In the genomic region with DNA sequence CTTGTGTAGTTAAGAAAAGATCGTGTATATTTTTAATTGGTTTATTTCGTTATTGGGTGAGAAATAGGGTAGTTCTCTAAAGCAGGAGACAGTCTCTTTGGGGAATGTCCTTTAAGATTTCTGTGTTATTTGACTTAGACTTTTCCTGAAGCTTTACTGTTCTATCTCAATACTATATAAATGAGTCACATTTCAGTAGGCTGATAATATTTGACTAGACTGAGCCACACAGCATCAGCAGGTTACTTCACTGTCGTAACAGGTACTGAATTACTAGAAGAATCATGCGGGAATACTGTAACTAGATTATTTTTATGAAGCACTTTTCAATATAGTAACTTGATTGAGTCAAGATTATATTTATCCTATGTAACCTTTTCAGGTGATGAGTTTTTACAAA, we compare ENCODE assay signal across 8 cellular contexts. TPM values are rescaled to one million over a fixed set of nuclear protein-coding genes. Genes with fewer than 3 reads are reported as not detected.
DNase-seq lines count a peak whose midpoint lies in the region; ATAC-seq and TF ChIP-seq lines count a peak whose summit lies in the region.

No MANE protein-coding gene starts in this region.

- H3K27me3 Mint-ChIP-seq in activated CD8-positive, alpha-beta T cell treated with anti-CD3 and anti-CD28 coated beads for 36 hours = no peaks in the 10 kb centered on the region

- H3K4me3 Mint-ChIP-seq in activated CD8-positive, alpha-beta T cell treated with anti-CD3 and anti-CD28 coated beads for 36 hours = peak overlapping the region; percentile 93

- WGBS in upper lobe of left lung, 2 donors = 53 to 61% methylated on average over 4 of the region's 4 CpGs

- no peaks in the 10 kb centered on the region for H3K27me3 ChIP-seq in cardiac muscle cell
- no peaks in the 10 kb centered on the region for H3K27me3 ChIP-seq in kidney epithelial cell (ENCODE audit: control insufficient read depth, insufficient read depth, low read length)
- no peaks in the 10 kb centered on the region for H3K27me3 ChIP-seq in upper lobe of left lung

- no peak for TF ChIP-seq EP300 in upper lobe of left lung (IDR thresholded peaks at IDR 0.05)

- CTCF ChIA-PET in activated CD8-positive, alpha-beta T cell treated with anti-CD3 and anti-CD28 coated beads for 36 hours (lab: Charles Lee) = interaction anchor here (3.1 kb wide), 1 partner anchor 17 kb away, joined by 27 read pairs; no protein-coding TSS in a partner anchor

- H3K36me3 ChIP-seq in cardiac muscle cell (no peaks in the 10 kb centered on the region), kidney epithelial cell (ENCODE audit: control insufficient read depth, insufficient read depth, low read length) (no peaks in the 10 kb centered on the region), upper lobe of left lung (no peaks in the 10 kb centered on the region)

- H3K36me3 Mint-ChIP-seq in activated CD8-positive, alpha-beta T cell treated with anti-CD3 and anti-CD28 coated beads for 36 hours (ENCODE audit: low read depth) = peaks cover 3% of the 10 kb centered on the region

- DNase-seq in cardiac muscle cell (ENCODE audit: low read depth in 1 of 2, low spot score in 1 of 2) (no peak), Right ventricle myocardium superior (no peak), kidney epithelial cell (ENCODE audit: low read depth) (peak; percentile 32), upper lobe of left lung (no peak), sciatic nerve (ENCODE audit: low spot score) (no peak)
- DNase-seq in activated CD8-positive, alpha-beta T cell treated with anti-CD3 and anti-CD28 coated beads for 36 hours = no peak
- DNase-seq in effector CD4-positive, alpha-beta T cell = no peak

- ATAC-seq in Right ventricle myocardium superior (ENCODE audit: poor library complexity) (no peak), upper lobe of left lung (ENCODE audit: low FRiP score in 2 of 2) (no peak), sciatic nerve (no peak)
- no peak for ATAC-seq in activated CD8-positive, alpha-beta T cell treated with anti-CD3 and anti-CD28 coated beads for 36 hours
- ATAC-seq in activated CD4-positive, CD25-positive, alpha-beta regulatory T cell treated with anti-CD3 and anti-CD28 coated beads, Interleukin-2, amount 50 U/mL, for 24 hours = no peak

- intact Hi-C loops in Right ventricle myocardium superior (cut with DNase I) = loop anchor here (5.0 kb wide), 1 partner anchor 102 kb away; the partner anchor contains the start of gene SDHAF4
- intact Hi-C loops in activated CD8-positive, alpha-beta T cell treated with anti-CD3 and anti-CD28 coated beads for 36 hours (cut with micrococcal nuclease) = loop anchor here (5.0 kb wide), 1 partner anchor 102 kb away; the partner anchor contains the start of gene SDHAF4
- intact Hi-C loops in sciatic nerve (cut with DNase I) = no loop called here

- H3K9me3 Mint-ChIP-seq in activated CD8-positive, alpha-beta T cell treated with anti-CD3 and anti-CD28 coated beads for 36 hours = no peaks in the 10 kb centered on the region

- H3K9me3 ChIP-seq in cardiac muscle cell (ENCODE audit: low read depth) (no peaks in the 10 kb centered on the region), upper lobe of left lung (no peaks in the 10 kb centered on the region)

- peaks cover 20% of the 10 kb centered on the region for H3K4me1 ChIP-seq in cardiac muscle cell (ENCODE audit: low read depth)
- peaks cover 12 to 28% (median 23%) of the 10 kb centered on the region in 4 donors for H3K4me1 ChIP-seq in upper lobe of left lung

- no peak for TF ChIP-seq CTCF in cardiac muscle cell (IDR thresholded peaks at IDR 0.05; ENCODE audit: low read depth, low read length)
- TF ChIP-seq CTCF in activated CD8-positive, alpha-beta T cell treated with anti-CD3 and anti-CD28 coated beads for 36 hours (IDR thresholded peaks at IDR 0.05) = no peak
- TF ChIP-seq CTCF in kidney epithelial cell (IDR thresholded peaks at IDR 0.05; ENCODE audit: insufficient read depth, low read length, poor library complexity, severe bottlenecking) = no peak
- no peak for TF ChIP-seq CTCF in upper lobe of left lung (IDR thresholded peaks at IDR 0.05)

- TF ChIP-seq POLR2A in upper lobe of left lung (IDR thresholded peaks at IDR 0.05) = no peak

- H3K27ac ChIP-seq in cardiac muscle cell (peak overlapping the region; percentile 90), upper lobe of left lung (no peak overlapping the region)

- POLR2A ChIA-PET in activated CD8-positive, alpha-beta T cell treated with anti-CD3 and anti-CD28 coated beads for 36 hours (lab: Charles Lee) = interaction anchor here (0.8 to 2.0 kb wide), 3 partner anchors 8 to 111 kb away, joined by 3 to 7 read pairs (median 4); partner anchors contain the start of gene SDHAF4

- H3K27ac Mint-ChIP-seq in activated CD8-positive, alpha-beta T cell treated with anti-CD3 and anti-CD28 coated beads for 36 hours = peak overlapping the region; percentile 77

- H3K4me3 ChIP-seq in cardiac muscle cell (peak overlapping the region; percentile 54), kidney epithelial cell (ENCODE audit: low read depth, low read length) (peak overlapping the region; percentile 98), upper lobe of left lung (peak overlapping the region in 3 of 4 donors; percentile 83 to 95 (median 84))

- peaks cover 63% of the 10 kb centered on the region for H3K4me1 Mint-ChIP-seq in activated CD8-positive, alpha-beta T cell treated with anti-CD3 and anti-CD28 coated beads for 36 hours (ENCODE audit: low read depth)

RNA-seq across cellular contexts. Expression of gene SMAP1, which starts 1.4 kb away (rescaled TPM):
- 37.7 and 43.8 TPM in 2 replicates for total RNA-seq in cardiac muscle cell
- 43.1 and 44.3 TPM in 2 replicates for polyA plus RNA-seq in cardiac muscle cell
- 27.7 TPM for total RNA-seq in Right ventricle myocardium superior
- total RNA-seq in activated CD8-positive, alpha-beta T cell treated with anti-CD3 and anti-CD28 coated beads for 36 hours = 10 to 100 TPM; 24.1 to 26.3 TPM
- 26.8 and 27.5 TPM in 2 replicates for total RNA-seq in kidney epithelial cell
- total RNA-seq in upper lobe of left lung = 10 to 100 TPM; 16.3 to 34.4 (median 21.7) TPM
- total RNA-seq in sciatic nerve = 17.8 TPM
